18 cellular contexts compared by ENCODE assay signal in the genomic region with DNA sequence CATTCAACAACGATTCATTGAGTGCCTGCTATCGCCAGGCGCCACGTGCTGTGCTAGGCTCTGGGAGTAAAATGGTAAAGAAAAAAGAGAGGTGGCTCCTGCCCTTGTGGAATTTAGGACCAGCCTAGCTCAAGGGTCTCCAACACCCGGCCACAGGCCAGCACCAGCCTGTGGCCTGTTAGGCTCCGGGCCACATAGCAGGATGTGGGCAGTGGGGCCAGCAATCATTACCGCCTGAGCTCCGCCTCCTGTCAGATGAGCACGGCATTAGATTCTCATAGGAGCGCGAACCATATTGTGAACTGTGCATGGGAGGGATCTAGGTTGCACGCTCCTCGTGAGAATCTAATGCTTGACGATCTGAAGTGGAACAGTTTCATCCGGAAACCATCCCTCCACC. TPM values are rescaled to one million over a fixed set of nuclear protein-coding genes. Genes with fewer than 3 reads are reported as not detected.
A peak's percentile ranks its signal among the peaks of the same experiment; 100 is the strongest.
DNase-seq lines count a peak whose midpoint lies in the region; TF ChIP-seq lines count a peak whose summit lies in the region.
"Had no signal": no experiment of that assay in that cellular context is flagged by ENCODE, and none has a peak within 500 bp of the region (broad histone marks: within the 10 kb centered on the region; RNA-seq: fewer than 3 reads in every experiment).

No MANE protein-coding gene starts in this region.

- H3K9ac ChIP-seq in Loucy (ENCODE audit: low read depth, low read length, poor library complexity, severe bottlenecking) = no peak overlapping the region
- H3K9ac ChIP-seq in skeletal muscle tissue (ENCODE audit: low read depth in 1 of 3, low read length in 3 of 3) = no peak overlapping the region

- H3K9me3 ChIP-seq in Loucy (ENCODE audit: insufficient read depth, low read depth, low read length) (no peaks in the 10 kb centered on the region), esophagus muscularis mucosa (no peaks in the 10 kb centered on the region), skeletal muscle tissue (ENCODE audit: control insufficient read depth in 3 of 3, low read length in 3 of 3) (no peaks in the 10 kb centered on the region)
- H3K9me3 ChIP-seq: thyroid gland had no signal

- H4K20me1 ChIP-seq in Loucy (ENCODE audit: insufficient read depth, low read length, poor library complexity, severe bottlenecking) = no peaks in the 10 kb centered on the region

- peak overlapping the region; percentile 92 for H3K4me3 Mint-ChIP-seq in activated CD4-positive, alpha-beta T cell treated with anti-CD3 and anti-CD28 coated beads, Interleukin-2, amount 10 ng/mL, durations not matched to agents 24 days and 14 days

- H3K27ac ChIP-seq in esophagus muscularis mucosa (replicated peaks in 1 of 4) (peak overlapping the region; percentile 95 to 99 (median 98)), skeletal muscle tissue (ENCODE audit: low read depth, low read length) (peak overlapping the region; percentile 99)

- peaks cover 53% of the 10 kb centered on the region for H3K4me1 ChIP-seq in Loucy (ENCODE audit: insufficient read depth, low read length, poor library complexity, severe bottlenecking)
- peaks cover 33 to 41% (median 38%) of the 10 kb centered on the region in 4 donors for H3K4me1 ChIP-seq in esophagus muscularis mucosa
- H3K4me1 ChIP-seq in skeletal muscle tissue (ENCODE audit: control insufficient read depth in 3 of 3, insufficient read depth in 3 of 3, low read length in 3 of 3) = peaks cover 26 to 34% (median 28%) of the 10 kb centered on the region in 3 donors

- intact Hi-C loops in activated CD4-positive, alpha-beta T cell treated with anti-CD3 and anti-CD28 coated beads, Interleukin-2, amount 10 ng/mL, durations not matched to agents 24 days and 14 days (cut with micrococcal nuclease) = loop anchor here (2.0 to 5.0 kb wide), 2 partner anchors 52 to 156 kb away; partner anchors contain the start of genes SPAG8 and TESK1
- intact Hi-C loops in esophagus muscularis mucosa (cut with DNase I) = no loop called here

- H3K27me3 ChIP-seq in Loucy (ENCODE audit: insufficient read depth, low read length, poor library complexity, severe bottlenecking) (no peaks in the 10 kb centered on the region), esophagus muscularis mucosa (no peaks in the 10 kb centered on the region), skeletal muscle tissue (ENCODE audit: control insufficient read depth in 3 of 3, insufficient read depth in 3 of 3, low read length in 3 of 3) (no peaks in the 10 kb centered on the region)
- H3K27me3 ChIP-seq: thyroid gland had no signal

- peaks cover 25% of the 10 kb centered on the region for H3K36me3 Mint-ChIP-seq in activated CD4-positive, alpha-beta T cell treated with anti-CD3 and anti-CD28 coated beads, Interleukin-2, amount 10 ng/mL, durations not matched to agents 24 days and 14 days (ENCODE audit: low read depth)

- H3K4me2 ChIP-seq in Loucy (ENCODE audit: low read depth, low read length, poor library complexity, severe bottlenecking) = peak overlapping the region; percentile 87

- TF ChIP-seq EP300 in esophagus muscularis mucosa (IDR thresholded peaks at IDR 0.05) = no peak

- peaks cover 57% of the 10 kb centered on the region for H3K4me1 Mint-ChIP-seq in activated CD4-positive, alpha-beta T cell treated with anti-CD3 and anti-CD28 coated beads, Interleukin-2, amount 10 ng/mL, durations not matched to agents 24 days and 14 days

- peaks cover 4% of the 10 kb centered on the region for H3K9me3 Mint-ChIP-seq in activated CD4-positive, alpha-beta T cell treated with anti-CD3 and anti-CD28 coated beads, Interleukin-2, amount 10 ng/mL, durations not matched to agents 24 days and 14 days

- WGBS in esophagus muscularis mucosa = 76% methylated on average over 13 of the region's 15 CpGs

- H2AFZ ChIP-seq in Loucy (ENCODE audit: low read length) = no peak overlapping the region

- H3K36me3 ChIP-seq in Loucy (ENCODE audit: insufficient read depth, low read length) = no peaks in the 10 kb centered on the region; the same call in 1 of the 2 replicates
- H3K36me3 ChIP-seq in esophagus muscularis mucosa = peaks cover 0 to 17% (median 9%) of the 10 kb centered on the region in 4 donors
- H3K36me3 ChIP-seq in skeletal muscle tissue (ENCODE audit: control insufficient read depth in 3 of 3, insufficient read depth in 3 of 3, low read length in 3 of 3) = peaks cover 9 to 11% (median 11%) of the 10 kb centered on the region in 3 donors

- H3K9me2 ChIP-seq in Loucy (replicated peaks; ENCODE audit: low read depth, low read length) = no peaks in the 10 kb centered on the region

- peaks cover 7% of the 10 kb centered on the region for H3K27me3 Mint-ChIP-seq in activated CD4-positive, alpha-beta T cell treated with anti-CD3 and anti-CD28 coated beads, Interleukin-2, amount 10 ng/mL, durations not matched to agents 24 days and 14 days

- no peak for TF ChIP-seq POLR2A in esophagus muscularis mucosa (IDR thresholded peaks at IDR 0.05; ENCODE audit: low read depth)

- H3F3A ChIP-seq in Loucy (ENCODE audit: low read depth) = 0 out of 2 replicates have a peak, but pooled peaks cover 6% of the 10 kb centered on the region

- H3K4me3 ChIP-seq in Loucy (ENCODE audit: low read length, poor library complexity, severe bottlenecking) (no peak overlapping the region), esophagus muscularis mucosa (peak overlapping the region in 1 of 4 donors; percentile 97), skeletal muscle tissue (ENCODE audit: low read length in 3 of 3) (no peak overlapping the region)
- H3K4me3 ChIP-seq: lung had no signal

- peak overlapping the region; percentile 99 for H3K27ac Mint-ChIP-seq in activated CD4-positive, alpha-beta T cell treated with anti-CD3 and anti-CD28 coated beads, Interleukin-2, amount 10 ng/mL, durations not matched to agents 24 days and 14 days

- peaks cover 33% of the 10 kb centered on the region for H3K79me2 ChIP-seq in Loucy (ENCODE audit: insufficient read depth, low read length)

- TF ChIP-seq CTCF in Loucy (conservative IDR thresholded peaks at IDR 0.05; ENCODE audit: low read length) (no peak), esophagus muscularis mucosa (IDR thresholded peaks at IDR 0.05) (no peak)

- no peak for DNase-seq in activated CD4-positive, alpha-beta T cell treated with anti-CD3 and anti-CD28 coated beads, Interleukin-2, amount 10 ng/mL, durations not matched to agents 24 days and 14 days
- DNase-seq in activated CD4-positive, alpha-beta T cell treated with anti-CD3 and anti-CD28 coated beads, Interleukin-2, amount 50 U/mL, for 1 hour = no peak
- DNase-seq in esophagus muscularis mucosa (ENCODE audit: extremely low spot score) (peak; percentile 82), CD1c-positive myeloid dendritic cell (ENCODE audit: extremely low spot score) (no peak), pons (ENCODE audit: low spot score) (no peak), GDM1 (lab: John Stamatoyannopoulos, UW) (no peak)
- DNase-seq: activated CD4-positive, alpha-beta T cell treated with anti-CD3 and anti-CD28 coated beads for 48 hours; amniotic stem cell; GF-D8; NCI-H1436 treated with DMSO at 0.1 percent for 48 hours; NCI-H82; retina had no signal

RNA-seq across cellular contexts. Expression of gene RMRP, which starts 1.5 kb away (rescaled TPM):
- total RNA-seq in activated CD4-positive, alpha-beta T cell treated with anti-CD3 and anti-CD28 coated beads, Interleukin-2, amount 10 ng/mL, durations not matched to agents 24 days and 14 days = 5,949 and 6,301 TPM in 2 replicates
- total RNA-seq in esophagus muscularis mucosa (1,000 to 10,000 TPM; 1,899 to 6,162 (median 2,510) TPM), skeletal muscle tissue (118,473 TPM)

RNA-seq across cellular contexts. Expression of gene CCDC107, which starts 1.8 kb away (rescaled TPM):
- 20.8 and 21.8 TPM in 2 replicates for total RNA-seq in activated CD4-positive, alpha-beta T cell treated with anti-CD3 and anti-CD28 coated beads, Interleukin-2, amount 10 ng/mL, durations not matched to agents 24 days and 14 days
- 100 to 1,000 TPM in 2 of 4 donors, 10 to 100 TPM in 2; 68.4 to 117 (median 104) TPM for total RNA-seq in esophagus muscularis mucosa
- 11.0 TPM for total RNA-seq in skeletal muscle tissue

RNA-seq across cellular contexts. Expression of gene SIT1, which starts 5.6 kb away (rescaled TPM):
- total RNA-seq in activated CD4-positive, alpha-beta T cell treated with anti-CD3 and anti-CD28 coated beads, Interleukin-2, amount 10 ng/mL, durations not matched to agents 24 days and 14 days = 80.4 and 81.8 TPM in 2 replicates
- total RNA-seq in esophagus muscularis mucosa = under 1 TPM in 3 of 4 donors, not detected in 1; 0.40 to 0.83 (median 0.83) TPM
- total RNA-seq in skeletal muscle tissue = 1.0 TPM
- total RNA-seq: HT-29, SK-MEL-5 had no signal

RNA-seq across cellular contexts. Expression of gene ARHGEF39, which starts 8.7 kb away (rescaled TPM):
- 9.9 and 10.8 TPM in 2 replicates for total RNA-seq in activated CD4-positive, alpha-beta T cell treated with anti-CD3 and anti-CD28 coated beads, Interleukin-2, amount 10 ng/mL, durations not matched to agents 24 days and 14 days
- total RNA-seq in esophagus muscularis mucosa (1 to 10 TPM; 1.3 to 3.3 (median 1.7) TPM), skeletal muscle tissue (0.52 TPM)

RNA-seq across cellular contexts. Expression of gene CA9, which starts 17.4 kb away (rescaled TPM):
- total RNA-seq in activated CD4-positive, alpha-beta T cell treated with anti-CD3 and anti-CD28 coated beads, Interleukin-2, amount 10 ng/mL, durations not matched to agents 24 days and 14 days = 0.52 and 0.82 TPM in 2 replicates
- 1 to 10 TPM in 1 of 4 donors, not detected in 3; 2.2 TPM for total RNA-seq in esophagus muscularis mucosa
- total RNA-seq in skeletal muscle tissue = under 0.01 TPM
- total RNA-seq: thyroid gland had no signal

Comparison
In these comparisons a context has a peak if more than half of its experiments do, and no peak if none do; other contexts are left out.
1. RNA of gene RMRP, which starts 1.5 kb away (total RNA-seq): 118,473 TPM in skeletal muscle tissue (single experiment); 5,949 to 6,301 TPM in activated CD4-positive, alpha-beta T cell treated with anti-CD3 and anti-CD28 coated beads, Interleukin-2, amount 10 ng/mL, durations not matched to agents 24 days and 14 days and 1,899 to 6,162 TPM in esophagus muscularis mucosa; every median in the first group is over 10 times any median in the second.
2. RNA of gene SIT1, which starts 5.6 kb away (total RNA-seq): 80.4 to 81.8 TPM in activated CD4-positive, alpha-beta T cell treated with anti-CD3 and anti-CD28 coated beads, Interleukin-2, amount 10 ng/mL, durations not matched to agents 24 days and 14 days; 1.0 TPM in skeletal muscle tissue (single experiment) and 0.40 to 0.83 TPM in esophagus muscularis mucosa; every median in the first group is over 10 times any median in the second.